ENCODE assay signal across 14 cellular contexts in the genomic region with DNA sequence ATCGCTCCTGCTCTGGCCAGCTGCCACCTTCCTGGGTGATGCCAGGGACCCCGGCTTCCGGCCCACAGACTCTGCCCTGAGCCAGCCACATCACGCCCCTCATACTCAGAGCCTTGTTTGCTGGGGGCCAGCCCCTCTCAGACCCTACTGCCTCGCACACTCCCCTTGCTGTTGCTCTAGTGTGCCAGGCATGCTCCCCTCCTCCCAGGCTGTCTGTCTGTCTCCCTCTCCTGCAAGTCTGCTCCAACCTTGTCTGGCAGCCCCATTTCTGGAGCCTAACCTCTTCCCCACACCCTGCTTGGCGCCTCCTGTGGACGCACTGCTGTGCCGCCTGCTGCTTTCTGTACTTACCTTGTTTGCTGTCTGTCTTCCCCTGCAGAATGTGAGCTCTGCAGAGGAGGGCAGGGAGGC.
"Had no signal": no experiment of that assay in that cellular context is flagged by ENCODE, and none has a peak within 500 bp of the region (broad histone marks: within the 10 kb centered on the region; RNA-seq: fewer than 3 reads in every experiment).

No MANE protein-coding gene starts in this region.

- H3K9me3 Mint-ChIP-seq: activated naive CD4-positive, alpha-beta T cell treated with anti-CD3 and anti-CD28 coated beads for 36 hours; activated naive CD8-positive, alpha-beta T cell treated with anti-CD3 and anti-CD28 coated beads, Interleukin-2, amount 50 U/mL, for 24 hours; activated T-helper 17 cell treated with anti-CD3 and anti-CD28 coated beads, Interleukin-2, amount 50 U/mL, for 72 hours; dendritic cell treated with granulocyte-macrophage colony-stimulating factor and Interleukin-4, amounts not matched to agents 40 ng/mL and 50 ng/mL, for 4 days had no signal

- H3K27ac ChIP-seq: breast epithelium, parathyroid adenoma, tibial artery, vagina had no signal

- H3K36me3 ChIP-seq: breast epithelium, tibial artery, vagina had no signal

- H3K4me3 ChIP-seq: breast epithelium, tibial artery, vagina had no signal

- H3K27me3 ChIP-seq: breast epithelium, tibial artery, vagina had no signal

- H3K9me3 ChIP-seq: breast epithelium, tibial artery, vagina had no signal

- DNase-seq: activated CD4-positive, alpha-beta T cell treated with anti-CD3 and anti-CD28 coated beads for 1 hour; activated CD4-positive, alpha-beta T cell treated with anti-CD3 and anti-CD28 coated beads, Interleukin-2, amount 50 U/mL, for 4 hours; activated naive CD4-positive, alpha-beta T cell treated with anti-CD3 and anti-CD28 coated beads for 36 hours; activated naive CD8-positive, alpha-beta T cell treated with anti-CD3 and anti-CD28 coated beads, Interleukin-2, amount 50 U/mL, for 24 hours; effector memory CD4-positive, alpha-beta T cell; foreskin melanocyte; midbrain; stimulated activated naive B cell treated with anti-CD40 and anti-IgM and Interleukin-4, amounts not matched to agents 10 μg/mL and 1 μg/mL and 100 μg/mL, for 72 hours; tibial artery had no signal

- H3K79me2 ChIP-seq: parathyroid adenoma had no signal

- H3K27ac Mint-ChIP-seq: activated naive CD4-positive, alpha-beta T cell treated with anti-CD3 and anti-CD28 coated beads for 36 hours; activated naive CD8-positive, alpha-beta T cell treated with anti-CD3 and anti-CD28 coated beads, Interleukin-2, amount 50 U/mL, for 24 hours; activated T-helper 17 cell treated with anti-CD3 and anti-CD28 coated beads, Interleukin-2, amount 50 U/mL, for 72 hours; dendritic cell treated with granulocyte-macrophage colony-stimulating factor and Interleukin-4, amounts not matched to agents 40 ng/mL and 50 ng/mL, for 4 days; stimulated activated naive B cell treated with anti-CD40 and anti-IgM and Interleukin-4, amounts not matched to agents 10 μg/mL and 1 μg/mL and 100 μg/mL, for 72 hours had no signal

- ATAC-seq: activated naive CD8-positive, alpha-beta T cell treated with anti-CD3 and anti-CD28 coated beads, Interleukin-2, amount 50 U/mL, for 24 hours; activated T-helper 17 cell treated with anti-CD3 and anti-CD28 coated beads, Interleukin-2, amount 50 U/mL, for 72 hours; stimulated activated naive B cell treated with anti-CD40 and anti-IgM and Interleukin-4, amounts not matched to agents 10 μg/mL and 1 μg/mL and 100 μg/mL, for 72 hours had no signal

- H2AFZ ChIP-seq: parathyroid adenoma had no signal

- H3K27me3 Mint-ChIP-seq: activated naive CD8-positive, alpha-beta T cell treated with anti-CD3 and anti-CD28 coated beads, Interleukin-2, amount 50 U/mL, for 24 hours had no signal

- H3K4me1 ChIP-seq: tibial artery, vagina had no signal

- H3K4me3 Mint-ChIP-seq: activated naive CD4-positive, alpha-beta T cell treated with anti-CD3 and anti-CD28 coated beads for 36 hours; activated naive CD8-positive, alpha-beta T cell treated with anti-CD3 and anti-CD28 coated beads, Interleukin-2, amount 50 U/mL, for 24 hours; activated T-helper 17 cell treated with anti-CD3 and anti-CD28 coated beads, Interleukin-2, amount 50 U/mL, for 72 hours; dendritic cell treated with granulocyte-macrophage colony-stimulating factor and Interleukin-4, amounts not matched to agents 40 ng/mL and 50 ng/mL, for 4 days; stimulated activated naive B cell treated with anti-CD40 and anti-IgM and Interleukin-4, amounts not matched to agents 10 μg/mL and 1 μg/mL and 100 μg/mL, for 72 hours had no signal
